In genomic region chr17:41962768-41963434, GRCh38 we compare ENCODE assay signal across 1 cellular context.
TF ChIP-seq lines count a peak whose summit lies in the region.

No MANE protein-coding gene starts in this region.

TF ChIP-seq in HepG2, 621 proteins besides CTCF, POLR2A, EP300 and RAD21 (continued from another document and continues in another):
- TF ChIP-seq ZNF281 (CRISPR knock-in tag; IDR thresholded peaks at IDR 0.05; ENCODE audit: borderline replicate concordance) (no peak), ZNF407 (CRISPR knock-in tag; IDR thresholded peaks at IDR 0.05; ENCODE audit: not compliant biosample characterization) (peak; percentile 71), ZNF333 (CRISPR knock-in tag; IDR thresholded peaks at IDR 0.05; ENCODE audit: borderline replicate concordance) (peak; percentile 69; the same call in 1 of the 2 replicates), TGIF2 (CRISPR knock-in tag; IDR thresholded peaks at IDR 0.05) (peak; percentile 52; the same call in 1 of the 2 replicates), ISL2 (CRISPR knock-in tag; IDR thresholded peaks at IDR 0.05) (0 out of 2 replicates have a peak, but pooled peaks have one; percentile 24), ZNF337 (CRISPR knock-in tag; IDR thresholded peaks at IDR 0.05; ENCODE audit: borderline replicate concordance, low read depth) (0 out of 2 replicates have a peak, but pooled peaks have one; percentile 36), ZNF510 (CRISPR knock-in tag; IDR thresholded peaks at IDR 0.05; ENCODE audit: low read depth) (no peak), ZNF33A (CRISPR knock-in tag; IDR thresholded peaks at IDR 0.05; ENCODE audit: borderline replicate concordance) (no peak), ZNF274 (CRISPR knock-in tag; IDR thresholded peaks at IDR 0.05) (peak; percentile 83; the same call in 1 of the 2 replicates), ZNF282 (IDR thresholded peaks at IDR 0.05; ENCODE audit: partially characterized antibody) (no peak), ZNF598 (CRISPR knock-in tag; IDR thresholded peaks at IDR 0.05; ENCODE audit: borderline replicate concordance) (peak; percentile 94; the same call in 1 of the 2 replicates), ZNF580 (CRISPR knock-in tag; IDR thresholded peaks at IDR 0.05; ENCODE audit: borderline replicate concordance, low read depth) (0 out of 2 replicates have a peak, but pooled peaks have one; percentile 26), KDM4B (CRISPR knock-in tag; IDR thresholded peaks at IDR 0.05) (0 out of 2 replicates have a peak, but pooled peaks have one; percentile 18), PITX1 (CRISPR knock-in tag; IDR thresholded peaks at IDR 0.05) (no peak), ZNF619 (CRISPR knock-in tag; IDR thresholded peaks at IDR 0.05) (0 out of 2 replicates have a peak, but pooled peaks have one; percentile 28), ONECUT2 (CRISPR knock-in tag; IDR thresholded peaks at IDR 0.05) (no peak), NR2F6 (IDR thresholded peaks at IDR 0.05) (peak; percentile 68), NR2F6 (CRISPR knock-in tag; IDR thresholded peaks at IDR 0.05) (peak; percentile 85), MAX (IDR thresholded peaks at IDR 0.05) (peak; percentile 49; the same call in 1 of the 2 replicates), TEAD2 (CRISPR knock-in tag; IDR thresholded peaks at IDR 0.05) (no peak), EED (CRISPR knock-in tag; IDR thresholded peaks at IDR 0.05) (no peak), RXRA (CRISPR knock-in tag; IDR thresholded peaks at IDR 0.05) (peak; percentile 27; the same call in 1 of the 2 replicates), ZBTB1 (CRISPR knock-in tag; IDR thresholded peaks at IDR 0.05; ENCODE audit: borderline replicate concordance) (no peak), KIAA2018 (CRISPR knock-in tag; IDR thresholded peaks at IDR 0.05; ENCODE audit: borderline replicate concordance) (no peak), ZNF883 (CRISPR knock-in tag; IDR thresholded peaks at IDR 0.05; ENCODE audit: not compliant biosample characterization) (peak; percentile 85), CBFB (CRISPR knock-in tag; IDR thresholded peaks at IDR 0.05) (no peak), SALL2 (CRISPR knock-in tag; IDR thresholded peaks at IDR 0.05) (peak; percentile 54; the same call in 1 of the 2 replicates), ZBTB7A (CRISPR knock-in tag; IDR thresholded peaks at IDR 0.05) (peak; percentile 85), ISX (CRISPR knock-in tag; conservative IDR thresholded peaks at IDR 0.05) (no peak), IRF2 (CRISPR knock-in tag; IDR thresholded peaks at IDR 0.05) (peak; percentile 44; the same call in 1 of the 2 replicates), BCL3 (CRISPR knock-in tag; IDR thresholded peaks at IDR 0.05) (peak; percentile 68; the same call in 1 of the 2 replicates)
